In the genomic region with DNA sequence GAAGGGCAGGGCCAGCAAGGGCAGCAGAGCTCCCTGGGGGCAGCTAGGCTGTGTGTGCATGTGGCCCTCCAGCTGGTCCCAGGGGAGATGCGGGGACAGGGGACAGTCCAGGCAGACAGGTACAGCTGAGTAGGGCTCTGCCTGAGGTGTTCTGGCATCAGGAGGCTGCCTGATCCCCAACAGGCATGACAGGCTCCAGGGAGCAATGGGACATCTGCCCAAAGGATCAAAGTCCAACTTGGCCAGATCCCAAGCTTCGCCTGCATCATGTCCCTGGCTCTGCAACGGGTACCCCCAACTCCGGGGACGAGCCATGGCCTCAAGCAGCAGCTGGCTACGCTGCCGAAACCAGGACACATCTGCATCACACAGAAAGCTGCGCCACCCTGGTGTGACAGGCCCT, we compare ENCODE assay signal across 9 cellular contexts. TPM values are rescaled to one million over a fixed set of nuclear protein-coding genes. Genes with fewer than 3 reads are reported as not detected.
A peak's percentile ranks its signal among the peaks of the same experiment; 100 is the strongest.
DNase-seq lines count a peak whose midpoint lies in the region; ATAC-seq, FAIRE-seq and TF ChIP-seq lines count a peak whose summit lies in the region.
"Had no signal": no experiment of that assay in that cellular context is flagged by ENCODE, and none has a peak within 500 bp of the region (broad histone marks: within the 10 kb centered on the region; RNA-seq: fewer than 3 reads in every experiment).

No MANE protein-coding gene starts in this region.

- WGBS in esophagus muscularis mucosa: 86% methylated on average over 4 of the region's 8 CpGs
- WGBS in small intestine, 3 donors: 5 to 53% (median 39%) methylated on average over 8 of the region's 8 CpGs

- intact Hi-C loops in Panc1 (cut with micrococcal nuclease; ENCODE audit: unreplicated experiment) (loop anchor here (5.0 kb wide), 1 partner anchor 79 kb away; no protein-coding TSS in a partner anchor), esophagus muscularis mucosa (cut with DNase I) (no loop called here)

- POLR2A ChIA-PET in Panc1 (lab: Charles Lee): no interaction called here

- ATAC-seq in Panc1: no peak

- TF ChIP-seq POLR2A in esophagus muscularis mucosa (IDR thresholded peaks at IDR 0.05; ENCODE audit: low read depth): no peak

- H3K4me1 ChIP-seq in Panc1 (ENCODE audit: control insufficient read depth, insufficient read depth, low read length) (peaks cover 13% of the 10 kb centered on the region), esophagus muscularis mucosa (peaks cover 82 to 87% (median 83%) of the 10 kb centered on the region in 4 donors), small intestine (ENCODE audit: control insufficient read depth in 2 of 2, insufficient read depth in 1 of 2, low read depth in 1 of 2, low read length in 1 of 2) (peaks cover 16 to 17% of the 10 kb centered on the region in 2 donors)

- TF ChIP-seq CTCF in Panc1 (IDR thresholded peaks at IDR 0.05) (no peak), esophagus muscularis mucosa (IDR thresholded peaks at IDR 0.05) (no peak)

- in situ Hi-C loops in G401 (cut with HindIII; ENCODE audit: low sequenced_read_pairs): no loop called here
- in situ Hi-C loops in Panc1 (cut with HindIII; ENCODE audit: low pct_unique_long_range_greater_than_20kb, low sequenced_read_pairs): no loop called here

- no peaks in the 10 kb centered on the region for H3K27me3 ChIP-seq in Panc1 (ENCODE audit: control insufficient read depth, insufficient read depth, low read length)
- no peaks in the 10 kb centered on the region for H3K27me3 ChIP-seq in esophagus muscularis mucosa
- no peaks in the 10 kb centered on the region for H3K27me3 ChIP-seq in small intestine (ENCODE audit: control insufficient read depth in 2 of 2, insufficient read depth in 2 of 2, low read length in 2 of 2)
- H3K27me3 ChIP-seq: SJSA1 had no signal

- FAIRE-seq in small intestine (lab: Jason Lieb, UNC): no peak

- CTCF ChIA-PET in Panc1 (lab: Charles Lee): no interaction called here

- no peak for TF ChIP-seq EP300 in esophagus muscularis mucosa (IDR thresholded peaks at IDR 0.05)

- no peak overlapping the region for H3K27ac ChIP-seq in Panc1 (ENCODE audit: low read length)
- peak overlapping the region; percentile 96 to 100 (median 98) for H3K27ac ChIP-seq in esophagus muscularis mucosa (replicated peaks in 1 of 4)
- H3K27ac ChIP-seq in small intestine (ENCODE audit: low read depth in 1 of 2, low read length in 1 of 2): peak overlapping the region; percentile 51 to 56
- H3K27ac ChIP-seq: SJSA1 had no signal

- DNase-seq in G401 (ENCODE audit: low spot score) (peak; percentile 38), Panc1 (ENCODE audit: low read depth, low spot score) (no peak), esophagus muscularis mucosa (ENCODE audit: extremely low spot score) (no peak), small intestine (peak; percentile 84), SW 1271 (lab: John Stamatoyannopoulos, UW) (no peak), epidermal melanocyte (ENCODE audit: insufficient read length, low spot score) (no peak)
- DNase-seq in stimulated activated CD4-positive, alpha-beta T cell treated with anti-CD3 and anti-CD28 coated beads, Interleukin-2, amount 100 ng/mL, for 48 hours: no peak
- DNase-seq: Kasumi-1 had no signal

- TSS peak; percentile 55 for BruUV-seq in Panc1 (replicated peaks; lab: Mats Ljungman, UMichigan)

- H3K9me3 ChIP-seq in Panc1 (ENCODE audit: control insufficient read depth, insufficient read depth, low read depth, low read length) (no peaks in the 10 kb centered on the region), esophagus muscularis mucosa (no peaks in the 10 kb centered on the region), small intestine (ENCODE audit: control insufficient read depth, low read depth) (no peaks in the 10 kb centered on the region)
- H3K9me3 ChIP-seq: SJSA1 had no signal

- H3K4me3 ChIP-seq in Panc1 (ENCODE audit: low read depth in 2 of 2, low read length in 2 of 2) (no peak overlapping the region), esophagus muscularis mucosa (peak overlapping the region in 1 of 4 donors; percentile 26), small intestine (ENCODE audit: low read depth in 1 of 2, low read length in 2 of 2) (no peak overlapping the region)
- H3K4me3 ChIP-seq: SJSA1 had no signal

- H3K36me3 ChIP-seq in Panc1 (ENCODE audit: control insufficient read depth, insufficient read depth, low read length) (no peaks in the 10 kb centered on the region; the same call in 1 of the 2 replicates), esophagus muscularis mucosa (peaks cover 14 to 48% (median 41%) of the 10 kb centered on the region in 4 donors), small intestine (ENCODE audit: control insufficient read depth in 2 of 2, insufficient read depth in 2 of 2, low read length in 2 of 2) (no peaks in the 10 kb centered on the region)

RNA-seq across cellular contexts. Expression of a gene that starts 21.8 kb away (rescaled TPM):
- 10.8 and 12.6 TPM in 2 replicates for total RNA-seq in G401 (2014; rRNA removed; shearing (Covaris generic))
- total RNA-seq in Panc1 (2021; ENCODE audit: unreplicated experiment) (11.9 TPM), esophagus muscularis mucosa (1 to 10 TPM; 4.2 to 8.5 (median 5.3) TPM)
- 7.6 TPM for polyA plus RNA-seq in Panc1 (2012; ENCODE audit: insufficient read length)
- 1 to 10 TPM; 1.1 to 4.8 (median 1.6) TPM for polyA plus RNA-seq in small intestine

RNA-seq across cellular contexts. Expression of a gene that starts 28.3 kb away (rescaled TPM):
- total RNA-seq in G401 (2014; rRNA removed; shearing (Covaris generic)): 770 and 948 TPM in 2 replicates
- total RNA-seq in Panc1 (2021; ENCODE audit: unreplicated experiment): 175 TPM
- polyA plus RNA-seq in Panc1 (2012; ENCODE audit: insufficient read length): 176 TPM
- 100 to 1,000 TPM; 167 to 270 (median 205) TPM for total RNA-seq in esophagus muscularis mucosa
- polyA plus RNA-seq in small intestine: 100 to 1,000 TPM; 431 to 744 (median 617) TPM

RNA-seq across cellular contexts. Expression of a gene that starts 28.4 kb away (rescaled TPM):
- 21.3 and 30.0 TPM in 2 replicates for total RNA-seq in G401 (2014; rRNA removed; shearing (Covaris generic))
- total RNA-seq in Panc1 (2021; ENCODE audit: unreplicated experiment): 11.9 TPM
- 14.1 TPM for polyA plus RNA-seq in Panc1 (2012; ENCODE audit: insufficient read length)
- 10 to 100 TPM; 15.6 to 26.6 (median 23.0) TPM for total RNA-seq in esophagus muscularis mucosa
- 10 to 100 TPM; 11.1 to 22.6 (median 20.8) TPM for polyA plus RNA-seq in small intestine

RNA-seq across cellular contexts. Expression of a gene that starts 35.6 kb away (rescaled TPM):
- total RNA-seq in G401 (2014; rRNA removed; shearing (Covaris generic)): 115 and 124 TPM in 2 replicates
- total RNA-seq in Panc1 (2021; ENCODE audit: unreplicated experiment) (122 TPM), esophagus muscularis mucosa (100 to 1,000 TPM; 101 to 158 (median 148) TPM)
- polyA plus RNA-seq in Panc1 (2012; ENCODE audit: insufficient read length): 245 TPM
- 100 to 1,000 TPM in 1 of 3 donors, 10 to 100 TPM in 2; 68.2 to 135 (median 77.8) TPM for polyA plus RNA-seq in small intestine

RNA-seq across cellular contexts. Expression of a gene that starts 38.4 kb away (rescaled TPM):
- 10.7 and 23.5 TPM in 2 replicates for total RNA-seq in G401 (2014; rRNA removed; shearing (Covaris generic))
- total RNA-seq in Panc1 (2021; ENCODE audit: unreplicated experiment) (22.8 TPM), esophagus muscularis mucosa (100 to 1,000 TPM; 120 to 200 (median 152) TPM)
- polyA plus RNA-seq in Panc1 (2012; ENCODE audit: insufficient read length): 35.3 TPM
- 10 to 100 TPM; 56.5 to 61.7 (median 59.1) TPM for polyA plus RNA-seq in small intestine

Comparison
In these comparisons a context has a peak if more than half of its experiments do, and no peak if none do; other contexts are left out.
1. DNase-seq: peak in G401 (single experiment) and small intestine (single experiment); none in Panc1 (single experiment), esophagus muscularis mucosa (single experiment), stimulated activated CD4-positive, alpha-beta T cell treated with anti-CD3 and anti-CD28 coated beads, Interleukin-2, amount 100 ng/mL, for 48 hours (0 of 2), SW 1271 (0 of 2) and epidermal melanocyte (single experiment).